In genomic region chr16:58471209-58471975, GRCh38 we compare ENCODE assay signal across 2 cellular contexts.
TF ChIP-seq lines count a peak whose summit lies in the region.

No MANE protein-coding gene starts in this region.

TF ChIP-seq in HEK293, 187 proteins besides CTCF, POLR2A, EP300 and RAD21:
- TF ChIP-seq ZNF18 (tag by site-specific recombination; IDR thresholded peaks at IDR 0.05) (no peak; the same call in 1 of the 2 replicates), ZNF624 (tag by site-specific recombination; IDR thresholded peaks at IDR 0.05) (no peak), ZNF416 (tag by site-specific recombination; IDR thresholded peaks at IDR 0.05) (no peak), SCRT2 (tag by site-specific recombination; IDR thresholded peaks at IDR 0.05) (peak; percentile 89), TRIM28 (IDR thresholded peaks at IDR 0.05; ENCODE audit: borderline replicate concordance, low read length) (peak; percentile 40; the same call in 1 of the 2 replicates), ZNF423 (tag by site-specific recombination; IDR thresholded peaks at IDR 0.05) (no peak), ZFHX2 (tag by site-specific recombination; conservative IDR thresholded peaks at IDR 0.05) (no peak), ZSCAN4 (tag by site-specific recombination; IDR thresholded peaks at IDR 0.05) (no peak), ZBTB26 (tag by site-specific recombination; optimal IDR thresholded peaks at IDR 0.05) (no peak), ZNF555 (tag by site-specific recombination; conservative IDR thresholded peaks at IDR 0.05) (no peak), ZNF701 (tag by site-specific recombination; IDR thresholded peaks at IDR 0.05) (no peak), ZNF10 (tag by site-specific recombination; IDR thresholded peaks at IDR 0.05) (no peak), MZF1 (tag by site-specific recombination; IDR thresholded peaks at IDR 0.05; ENCODE audit: borderline replicate concordance) (no peak), RBAK (tag by site-specific recombination; IDR thresholded peaks at IDR 0.05) (no peak), ZNF580 (tag by site-specific recombination; IDR thresholded peaks at IDR 0.05) (no peak), FEZF1 (tag by site-specific recombination; IDR thresholded peaks at IDR 0.05) (no peak), ZSCAN30 (tag by site-specific recombination; IDR thresholded peaks at IDR 0.05) (no peak), ZNF362 (tag by site-specific recombination; IDR thresholded peaks at IDR 0.05) (no peak), SCRT1 (tag by site-specific recombination; IDR thresholded peaks at IDR 0.05; ENCODE audit: borderline replicate concordance) (peak; percentile 85; the same call in 1 of the 2 replicates), ZNF112 (tag by site-specific recombination; IDR thresholded peaks at IDR 0.05) (no peak), ZNF214 (tag by site-specific recombination; IDR thresholded peaks at IDR 0.05; ENCODE audit: borderline replicate concordance) (no peak), IKZF3 (tag by site-specific recombination; IDR thresholded peaks at IDR 0.05) (no peak), ZNF324 (tag by site-specific recombination; IDR thresholded peaks at IDR 0.05) (no peak), ZNF175 (tag by site-specific recombination; IDR thresholded peaks at IDR 0.05) (no peak), ZNF398 (tag by site-specific recombination; IDR thresholded peaks at IDR 0.05) (no peak), ZNF600 (tag by site-specific recombination; IDR thresholded peaks at IDR 0.05) (peak; percentile 71), ZNF341 (tag by site-specific recombination; IDR thresholded peaks at IDR 0.05; ENCODE audit: low read depth) (no peak), ZNF248 (tag by site-specific recombination; IDR thresholded peaks at IDR 0.05) (no peak), ZIC2 (tag by site-specific recombination; IDR thresholded peaks at IDR 0.05) (peak; percentile 90), ZBTB17 (tag by site-specific recombination; IDR thresholded peaks at IDR 0.05) (0 out of 2 replicates have a peak, but pooled peaks have one; percentile 20), ZNF660 (tag by site-specific recombination; IDR thresholded peaks at IDR 0.05) (no peak)

TF ChIP-seq in HepG2, 621 proteins besides CTCF, POLR2A, EP300 and RAD21:
- TF ChIP-seq ZNF317 (CRISPR knock-in tag; IDR thresholded peaks at IDR 0.05) (no peak), NPAS2 (CRISPR knock-in tag; IDR thresholded peaks at IDR 0.05; ENCODE audit: borderline replicate concordance) (no peak), HMG20B (CRISPR knock-in tag; conservative IDR thresholded peaks at IDR 0.05) (no peak), ZNF354B (CRISPR knock-in tag; IDR thresholded peaks at IDR 0.05) (no peak), RARA (CRISPR knock-in tag; IDR thresholded peaks at IDR 0.05) (0 out of 2 replicates have a peak, but pooled peaks have one; percentile 29), FOXP4 (CRISPR knock-in tag; IDR thresholded peaks at IDR 0.05) (no peak), ZNF761 (CRISPR knock-in tag; conservative IDR thresholded peaks at IDR 0.05) (no peak), ZFP36L1 (CRISPR knock-in tag; IDR thresholded peaks at IDR 0.05) (no peak), ZGPAT (CRISPR knock-in tag; IDR thresholded peaks at IDR 0.05) (no peak), SNRNP70 (IDR thresholded peaks at IDR 0.05; ENCODE audit: low read depth, low read length) (no peak), SALL2 (CRISPR knock-in tag; IDR thresholded peaks at IDR 0.05) (no peak), RFX3 (CRISPR knock-in tag; IDR thresholded peaks at IDR 0.05) (no peak), ZNF562 (CRISPR knock-in tag; IDR thresholded peaks at IDR 0.05; ENCODE audit: borderline replicate concordance) (no peak), POGZ (CRISPR knock-in tag; IDR thresholded peaks at IDR 0.05) (no peak), TFAP4 (IDR thresholded peaks at IDR 0.05; ENCODE audit: borderline replicate concordance, low read depth) (0 out of 2 replicates have a peak, but pooled peaks have one; percentile 30)
